38 cellular contexts compared by ENCODE assay signal in genomic region chr13:113514844-113515243, GRCh38.
"Had no signal": no experiment of that assay in that cellular context is flagged by ENCODE, and none has a peak within 500 bp of the region (broad histone marks: within the 10 kb centered on the region; RNA-seq: fewer than 3 reads in every experiment).

No MANE protein-coding gene starts in this region.

- H3K4me1 ChIP-seq: adrenal gland, ascending aorta, body of pancreas, breast epithelium had no signal

- ATAC-seq: activated naive CD4-positive, alpha-beta T cell treated with anti-CD3 and anti-CD28 coated beads, Interleukin-2, amount 50 U/mL, for 72 hours; activated naive CD8-positive, alpha-beta T cell treated with anti-CD3 and anti-CD28 coated beads, Interleukin-2, amount 50 U/mL, for 24 hours; activated T-cell treated with anti-CD3 and anti-CD28 coated beads, Interleukin-2, amount 50 U/mL, for 4 hours; activated T-cell treated with anti-CD3 and anti-CD28 coated beads, Interleukin-2, amount 50 U/mL, for 72 hours; activated T-helper 17 cell treated with anti-CD3 and anti-CD28 coated beads, Interleukin-2, amount 50 U/mL, for 72 hours; body of pancreas had no signal

- H3K27me3 ChIP-seq: adrenal gland, ascending aorta, body of pancreas, brain microvascular endothelial cell, breast epithelium, cardiac muscle cell had no signal

- H3K9me3 Mint-ChIP-seq: activated naive CD4-positive, alpha-beta T cell treated with anti-CD3 and anti-CD28 coated beads for 36 hours; activated naive CD4-positive, alpha-beta T cell treated with anti-CD3 and anti-CD28 coated beads, Interleukin-2, amount 10 ng/mL, durations not matched to agents 7 days and 5 days; activated naive CD4-positive, alpha-beta T cell treated with anti-CD3 and anti-CD28 coated beads, Interleukin-2, amount 50 U/mL, for 24 hours; activated naive CD4-positive, alpha-beta T cell treated with anti-CD3 and anti-CD28 coated beads, Interleukin-2, amount 50 U/mL, for 72 hours; activated naive CD8-positive, alpha-beta T cell treated with anti-CD3 and anti-CD28 coated beads for 36 hours; activated naive CD8-positive, alpha-beta T cell treated with anti-CD3 and anti-CD28 coated beads, Interleukin-2, amount 10 ng/mL, durations not matched to agents 7 days and 5 days; activated naive CD8-positive, alpha-beta T cell treated with anti-CD3 and anti-CD28 coated beads, Interleukin-2, amount 50 U/mL, for 24 hours; activated T-cell treated with anti-CD3 and anti-CD28 coated beads, Interleukin-2, amount 50 U/mL, for 24 hours; activated T-cell treated with anti-CD3 and anti-CD28 coated beads, Interleukin-2, amount 50 U/mL, for 4 hours; activated T-cell treated with anti-CD3 and anti-CD28 coated beads, Interleukin-2, amount 50 U/mL, for 72 hours; activated T-helper 1 cell treated with anti-CD3 and anti-CD28 coated beads, Interleukin-12 subunit alpha, Interleukin-12 subunit beta, Interleukin-2, Interleukin-4 antibody, amounts not matched to agents 30 ng/mL and 10 ng/mL and 1 ng/mL, durations not matched to agents 14 hours and 24 hours and 36 hours; activated T-helper 17 cell treated with anti-CD3 and anti-CD28 coated beads, Interleukin-2, amount 50 U/mL, for 72 hours; activated T-helper 2 cell treated with anti-CD3 and anti-CD28 coated beads, Interferon-gamma antibody, Interleukin-2, Interleukin-4, amounts not matched to agents 10 μg/mL and 5 μg/mL and 100 μg/mL, durations not matched to agents 14 hours and 24 hours and 36 hours; brain; central memory CD8-positive, alpha-beta T cell had no signal

- H3K4me3 Mint-ChIP-seq: activated naive CD4-positive, alpha-beta T cell treated with anti-CD3 and anti-CD28 coated beads for 36 hours; activated naive CD4-positive, alpha-beta T cell treated with anti-CD3 and anti-CD28 coated beads, Interleukin-2, amount 10 ng/mL, durations not matched to agents 7 days and 5 days; activated naive CD4-positive, alpha-beta T cell treated with anti-CD3 and anti-CD28 coated beads, Interleukin-2, amount 50 U/mL, for 24 hours; activated naive CD8-positive, alpha-beta T cell; activated naive CD8-positive, alpha-beta T cell treated with anti-CD3 and anti-CD28 coated beads for 36 hours; activated naive CD8-positive, alpha-beta T cell treated with anti-CD3 and anti-CD28 coated beads, Interleukin-2, amount 10 ng/mL, durations not matched to agents 7 days and 5 days; activated naive CD8-positive, alpha-beta T cell treated with anti-CD3 and anti-CD28 coated beads, Interleukin-2, amount 50 U/mL, for 24 hours; activated T-cell treated with anti-CD3 and anti-CD28 coated beads, Interleukin-2, amount 50 U/mL, for 24 hours; activated T-cell treated with anti-CD3 and anti-CD28 coated beads, Interleukin-2, amount 50 U/mL, for 4 hours; activated T-cell treated with anti-CD3 and anti-CD28 coated beads, Interleukin-2, amount 50 U/mL, for 72 hours; activated T-helper 1 cell treated with anti-CD3 and anti-CD28 coated beads, Interleukin-12 subunit alpha, Interleukin-12 subunit beta, Interleukin-2, Interleukin-4 antibody, amounts not matched to agents 30 ng/mL and 10 ng/mL and 1 ng/mL, durations not matched to agents 14 hours and 24 hours and 36 hours; activated T-helper 17 cell treated with anti-CD3 and anti-CD28 coated beads, Interleukin-2, amount 50 U/mL, for 72 hours; brain; central memory CD8-positive, alpha-beta T cell had no signal

- H3K27ac ChIP-seq: adrenal gland, ascending aorta, body of pancreas, brain microvascular endothelial cell, breast epithelium, cardiac muscle cell had no signal

- H3K9me3 ChIP-seq: adrenal gland, ascending aorta, body of pancreas, breast epithelium had no signal

- H3K27me3 Mint-ChIP-seq: activated naive CD4-positive, alpha-beta T cell treated with anti-CD3 and anti-CD28 coated beads, Interleukin-2, amount 10 ng/mL, durations not matched to agents 7 days and 5 days; activated naive CD4-positive, alpha-beta T cell treated with anti-CD3 and anti-CD28 coated beads, Interleukin-2, amount 50 U/mL, for 24 hours; activated naive CD8-positive, alpha-beta T cell; activated naive CD8-positive, alpha-beta T cell treated with anti-CD3 and anti-CD28 coated beads for 36 hours; activated naive CD8-positive, alpha-beta T cell treated with anti-CD3 and anti-CD28 coated beads, Interleukin-2, amount 10 ng/mL, durations not matched to agents 7 days and 5 days; activated naive CD8-positive, alpha-beta T cell treated with anti-CD3 and anti-CD28 coated beads, Interleukin-2, amount 50 U/mL, for 24 hours; activated T-cell treated with anti-CD3 and anti-CD28 coated beads, Interleukin-2, amount 50 U/mL, for 24 hours; activated T-helper 17 cell treated with anti-CD3 and anti-CD28 coated beads, Interleukin-2, amount 50 U/mL, for 72 hours; central memory CD8-positive, alpha-beta T cell had no signal

- H3K27ac Mint-ChIP-seq: activated naive CD4-positive, alpha-beta T cell treated with anti-CD3 and anti-CD28 coated beads for 36 hours; activated naive CD4-positive, alpha-beta T cell treated with anti-CD3 and anti-CD28 coated beads, Interleukin-2, amount 10 ng/mL, durations not matched to agents 7 days and 5 days; activated naive CD4-positive, alpha-beta T cell treated with anti-CD3 and anti-CD28 coated beads, Interleukin-2, amount 50 U/mL, for 24 hours; activated naive CD4-positive, alpha-beta T cell treated with anti-CD3 and anti-CD28 coated beads, Interleukin-2, amount 50 U/mL, for 72 hours; activated naive CD8-positive, alpha-beta T cell; activated naive CD8-positive, alpha-beta T cell treated with anti-CD3 and anti-CD28 coated beads for 36 hours; activated naive CD8-positive, alpha-beta T cell treated with anti-CD3 and anti-CD28 coated beads, Interleukin-2, amount 10 ng/mL, durations not matched to agents 7 days and 5 days; activated naive CD8-positive, alpha-beta T cell treated with anti-CD3 and anti-CD28 coated beads, Interleukin-2, amount 50 U/mL, for 24 hours; activated T-cell treated with anti-CD3 and anti-CD28 coated beads, Interleukin-2, amount 50 U/mL, for 24 hours; activated T-cell treated with anti-CD3 and anti-CD28 coated beads, Interleukin-2, amount 50 U/mL, for 72 hours; activated T-helper 1 cell treated with anti-CD3 and anti-CD28 coated beads, Interleukin-12 subunit alpha, Interleukin-12 subunit beta, Interleukin-2, Interleukin-4 antibody, amounts not matched to agents 30 ng/mL and 10 ng/mL and 1 ng/mL, durations not matched to agents 14 hours and 24 hours and 36 hours; activated T-helper 17 cell treated with anti-CD3 and anti-CD28 coated beads, Interleukin-2, amount 50 U/mL, for 72 hours; activated T-helper 2 cell treated with anti-CD3 and anti-CD28 coated beads, Interferon-gamma antibody, Interleukin-2, Interleukin-4, amounts not matched to agents 10 μg/mL and 5 μg/mL and 100 μg/mL, durations not matched to agents 14 hours and 24 hours and 36 hours; brain had no signal

- H3K4me3 ChIP-seq: adrenal gland, ascending aorta, body of pancreas, breast epithelium, cardiac muscle cell had no signal

- H3K4me1 Mint-ChIP-seq: activated naive CD4-positive, alpha-beta T cell treated with anti-CD3 and anti-CD28 coated beads, Interleukin-2, amount 10 ng/mL, durations not matched to agents 7 days and 5 days; brain had no signal

- H3K36me3 Mint-ChIP-seq: activated naive CD4-positive, alpha-beta T cell treated with anti-CD3 and anti-CD28 coated beads, Interleukin-2, amount 50 U/mL, for 72 hours had no signal

- DNase-seq: activated effector memory CD4-positive, alpha-beta T cell treated with anti-CD3 and anti-CD28 coated beads, Interleukin-2, amount 50 U/mL, for 16 hours; activated effector memory CD4-positive, alpha-beta T cell treated with Interleukin-2 at 50 U/mL for 16 hours; activated gamma-delta T cell; activated gamma-delta T cell treated with Interleukin-2 at 50 U/mL for 16 hours; activated naive CD4-positive, alpha-beta T cell; activated naive CD4-positive, alpha-beta T cell treated with anti-CD3 and anti-CD28 coated beads for 36 hours; activated naive CD4-positive, alpha-beta T cell treated with anti-CD3 and anti-CD28 coated beads, Interleukin-2, amount 10 ng/mL, durations not matched to agents 7 days and 5 days; activated naive CD4-positive, alpha-beta T cell treated with anti-CD3 and anti-CD28 coated beads, Interleukin-2, amount 50 U/mL, for 16 hours; activated naive CD4-positive, alpha-beta T cell treated with Interleukin-2 at 50 U/mL for 16 hours; activated naive CD8-positive, alpha-beta T cell treated with anti-CD3 and anti-CD28 coated beads for 36 hours; activated naive CD8-positive, alpha-beta T cell treated with anti-CD3 and anti-CD28 coated beads, Interleukin-2, amount 10 ng/mL, durations not matched to agents 7 days and 5 days; activated naive CD8-positive, alpha-beta T cell treated with anti-CD3 and anti-CD28 coated beads, Interleukin-2, amount 50 U/mL, for 24 hours; activated T-cell treated with anti-CD3 and anti-CD28 coated beads, Interleukin-2, amount 50 U/mL, for 1 hour; activated T-cell treated with anti-CD3 and anti-CD28 coated beads, Interleukin-2, amount 50 U/mL, for 24 hours; activated T-cell treated with anti-CD3 and anti-CD28 coated beads, Interleukin-2, amount 50 U/mL, for 4 hours; activated T-cell treated with anti-CD3 and anti-CD28 coated beads, Interleukin-2, amount 50 U/mL, for 48 hours; activated T-cell treated with anti-CD3 and anti-CD28 coated beads, Interleukin-2, amount 50 U/mL, for 72 hours; adrenal gland; amniotic stem cell; amygdala; anterior cingulate cortex; aorta; body of pancreas; brain microvascular endothelial cell; caudate nucleus; central memory CD4-positive, alpha-beta T cell; cerebellar nuclear complex had no signal
